1 cellular context compared by ENCODE assay signal in genomic region chr19:19506592-19506991, GRCh38.
TF ChIP-seq lines count a peak whose summit lies in the region.

No MANE protein-coding gene starts in this region.

TF ChIP-seq in HepG2, 621 proteins besides CTCF, POLR2A, EP300 and RAD21:
- TF ChIP-seq CREBL2 (CRISPR knock-in tag; IDR thresholded peaks at IDR 0.05; ENCODE audit: borderline replicate concordance) (no peak), AHDC1 (CRISPR knock-in tag; IDR thresholded peaks at IDR 0.05; ENCODE audit: borderline replicate concordance) (no peak), THYN1 (CRISPR knock-in tag; IDR thresholded peaks at IDR 0.05; ENCODE audit: borderline replicate concordance, low read depth) (no peak), ZNF331 (CRISPR knock-in tag; IDR thresholded peaks at IDR 0.05) (no peak), ZNF451 (CRISPR knock-in tag; IDR thresholded peaks at IDR 0.05) (no peak), ZBTB14 (CRISPR knock-in tag; IDR thresholded peaks at IDR 0.05) (no peak), JARID2 (CRISPR knock-in tag; IDR thresholded peaks at IDR 0.05; ENCODE audit: insufficient replicate concordance) (no peak), TFDP1 (CRISPR knock-in tag; IDR thresholded peaks at IDR 0.05; ENCODE audit: borderline replicate concordance) (no peak), XBP1 (CRISPR knock-in tag; IDR thresholded peaks at IDR 0.05) (no peak), SIX1 (CRISPR knock-in tag; IDR thresholded peaks at IDR 0.05; ENCODE audit: borderline replicate concordance) (no peak), TIGD3 (CRISPR knock-in tag; IDR thresholded peaks at IDR 0.05; ENCODE audit: borderline replicate concordance) (no peak), ZNF510 (CRISPR knock-in tag; IDR thresholded peaks at IDR 0.05; ENCODE audit: low read depth) (no peak), ZMAT3 (CRISPR knock-in tag; conservative IDR thresholded peaks at IDR 0.05) (no peak), ZNF333 (CRISPR knock-in tag; IDR thresholded peaks at IDR 0.05; ENCODE audit: borderline replicate concordance) (no peak), SNAI1 (CRISPR knock-in tag; IDR thresholded peaks at IDR 0.05; ENCODE audit: borderline replicate concordance) (no peak), IKZF1 (IDR thresholded peaks at IDR 0.05) (no peak), RARA (CRISPR knock-in tag; IDR thresholded peaks at IDR 0.05) (no peak)
TF ChIP-seq in HepG2: peak in this region for 0.
